8 cellular contexts compared by ENCODE assay signal in the genomic region with DNA sequence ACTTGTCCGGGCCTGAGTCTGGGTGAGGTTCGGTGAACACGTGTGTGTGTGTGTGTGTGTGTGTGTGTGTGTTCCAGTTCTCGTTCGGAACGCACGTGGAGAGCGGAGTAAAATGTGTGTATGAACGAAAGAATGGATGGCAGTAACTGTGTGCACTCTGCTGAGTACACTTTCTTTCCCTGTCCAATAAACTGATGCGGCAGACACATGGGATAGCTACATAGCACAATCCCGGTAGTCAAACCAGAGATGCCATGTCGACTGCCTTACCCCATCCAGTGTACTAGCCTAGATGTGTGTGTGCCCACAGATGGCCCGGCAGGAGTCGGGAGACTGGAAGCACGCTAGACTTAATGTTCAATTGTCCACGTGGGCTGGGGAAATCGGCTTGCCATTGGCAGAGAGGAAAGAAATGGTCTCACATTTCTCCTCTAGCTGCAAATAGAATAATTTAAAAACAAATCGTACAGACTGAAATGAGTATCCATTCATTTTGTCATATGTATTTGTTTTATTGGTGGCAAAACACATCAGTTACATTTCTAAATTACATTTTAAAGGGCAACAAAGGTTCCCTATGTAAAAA. TPM values are rescaled to one million over a fixed set of nuclear protein-coding genes. Genes with fewer than 3 reads are reported as not detected.
DNase-seq lines count a peak whose midpoint lies in the region; ATAC-seq lines count a peak whose summit lies in the region.

No MANE protein-coding gene starts in this region.

- DNase-seq in Caki2 (ENCODE audit: low read depth): peak; percentile 96
- peak; percentile 93 for DNase-seq in NCI-H446 (lab: John Stamatoyannopoulos, UW)
- no peak for DNase-seq in activated CD4-positive, alpha-beta memory T cell treated with anti-CD3 and anti-CD28 coated beads for 36 hours
- peak; percentile 93 for DNase-seq in fibroblast of peridontal ligament (ENCODE audit: extremely low read depth)
- DNase-seq in naive thymus-derived CD4-positive, alpha-beta T cell: peak in 3 of 9 donors; percentile 1 to 28 (median 2)
- no peak for DNase-seq in central memory CD4-positive, alpha-beta T cell

- H3K4me1 Mint-ChIP-seq in activated CD4-positive, alpha-beta memory T cell treated with anti-CD3 and anti-CD28 coated beads for 36 hours (ENCODE audit: low read depth): peaks cover 10% of the 10 kb centered on the region
- H3K4me1 Mint-ChIP-seq in naive thymus-derived CD4-positive, alpha-beta T cell: peaks cover 4 to 15% (median 12%) of the 10 kb centered on the region in 7 donors

- no peaks in the 10 kb centered on the region for H3K36me3 ChIP-seq in naive thymus-derived CD4-positive, alpha-beta T cell (ENCODE audit: control insufficient read depth in 2 of 3, insufficient read depth in 3 of 3, low read length in 3 of 3)

- intact Hi-C loops in activated CD4-positive, alpha-beta memory T cell treated with anti-CD3 and anti-CD28 coated beads for 36 hours (cut with micrococcal nuclease): loop anchor here (5.0 kb wide), 1 partner anchor 34 kb away; no protein-coding TSS in a partner anchor
- intact Hi-C loops in naive thymus-derived CD4-positive, alpha-beta T cell (cut with micrococcal nuclease): loop anchor here in 1 of 2 donors (5.0 to 10.0 kb wide), 3 partner anchors 34 to 362 kb away; a partner anchor contains a TSS

- peak overlapping the region; percentile 14 for H3K27ac ChIP-seq in naive thymus-derived CD4-positive, alpha-beta T cell (ENCODE audit: low read depth, low read length)

- peak; percentile 3 for ATAC-seq in GM19328 (IDR thresholded peaks at IDR 0.05; ENCODE audit: unreplicated experiment)
- peak; percentile 8 for ATAC-seq in HG03442 (IDR thresholded peaks at IDR 0.05; ENCODE audit: unreplicated experiment)
- ATAC-seq in naive thymus-derived CD4-positive, alpha-beta T cell: peak; percentile 41

- in situ Hi-C loops in Caki2 (cut with HindIII; ENCODE audit: low pct_unique_long_range_greater_than_20kb, low sequenced_read_pairs): no loop called here

- H3K27ac Mint-ChIP-seq in activated CD4-positive, alpha-beta memory T cell treated with anti-CD3 and anti-CD28 coated beads for 36 hours: no peak overlapping the region
- H3K27ac Mint-ChIP-seq in naive thymus-derived CD4-positive, alpha-beta T cell: peak overlapping the region in 2 of 9 donors; percentile 51 to 83

- no peak overlapping the region for H3K4me3 ChIP-seq in naive thymus-derived CD4-positive, alpha-beta T cell (ENCODE audit: low read length)

- no peaks in the 10 kb centered on the region for H3K36me3 Mint-ChIP-seq in activated CD4-positive, alpha-beta memory T cell treated with anti-CD3 and anti-CD28 coated beads for 36 hours
- peaks cover 0 to 4% (median 0%) of the 10 kb centered on the region in 5 donors for H3K36me3 Mint-ChIP-seq in naive thymus-derived CD4-positive, alpha-beta T cell

- CTCF ChIA-PET in activated CD4-positive, alpha-beta memory T cell treated with anti-CD3 and anti-CD28 coated beads for 36 hours (lab: Charles Lee): no interaction called here
- CTCF ChIA-PET in naive thymus-derived CD4-positive, alpha-beta T cell (lab: Charles Lee): no interaction called here

- H3K27me3 ChIP-seq in naive thymus-derived CD4-positive, alpha-beta T cell (ENCODE audit: control insufficient read depth in 2 of 2, insufficient read depth in 2 of 2, low read length in 2 of 2): no peaks in the 10 kb centered on the region

- POLR2A ChIA-PET in activated CD4-positive, alpha-beta memory T cell treated with anti-CD3 and anti-CD28 coated beads for 36 hours (lab: Charles Lee): no interaction called here
- POLR2A ChIA-PET in naive thymus-derived CD4-positive, alpha-beta T cell (lab: Charles Lee): no interaction called here

- H3K4me3 Mint-ChIP-seq in activated CD4-positive, alpha-beta memory T cell treated with anti-CD3 and anti-CD28 coated beads for 36 hours: peak overlapping the region; percentile 67
- H3K4me3 Mint-ChIP-seq in naive thymus-derived CD4-positive, alpha-beta T cell: peak overlapping the region; percentile 72 to 96 (median 86)

- H3K9me3 ChIP-seq in naive thymus-derived CD4-positive, alpha-beta T cell (ENCODE audit: control insufficient read depth in 2 of 3, low read length in 3 of 3): no peaks in the 10 kb centered on the region

- H3K27me3 Mint-ChIP-seq in activated CD4-positive, alpha-beta memory T cell treated with anti-CD3 and anti-CD28 coated beads for 36 hours: peaks cover 40% of the 10 kb centered on the region
- peaks cover 45 to 61% (median 52%) of the 10 kb centered on the region in 5 donors for H3K27me3 Mint-ChIP-seq in naive thymus-derived CD4-positive, alpha-beta T cell

- H3K9me3 Mint-ChIP-seq in activated CD4-positive, alpha-beta memory T cell treated with anti-CD3 and anti-CD28 coated beads for 36 hours: no peaks in the 10 kb centered on the region
- peaks cover 0 to 3% (median 0%) of the 10 kb centered on the region in 11 donors for H3K9me3 Mint-ChIP-seq in naive thymus-derived CD4-positive, alpha-beta T cell

- H3K4me1 ChIP-seq in naive thymus-derived CD4-positive, alpha-beta T cell (ENCODE audit: control insufficient read depth in 2 of 2, insufficient read depth in 2 of 2, low read length in 2 of 2): no peaks in the 10 kb centered on the region

RNA-seq across cellular contexts. Expression of a gene that starts 0.6 kb away (rescaled TPM):
- total RNA-seq in Caki2 (2014; rRNA removed; shearing (Covaris generic); ENCODE audit: low replicate concordance): 18.2 and 22.4 TPM in 2 replicates
- total RNA-seq in activated CD4-positive, alpha-beta memory T cell treated with anti-CD3 and anti-CD28 coated beads for 36 hours: 1 to 10 TPM; 1.4 to 1.5 TPM
- total RNA-seq in naive thymus-derived CD4-positive, alpha-beta T cell: 1 to 10 TPM in 3 of 5 experiments, under 1 TPM in 2; 0.43 to 5.5 (median 1.0) TPM
- polyA plus RNA-seq in naive thymus-derived CD4-positive, alpha-beta T cell: not detected

Comparison
In these comparisons a context has a peak if more than half of its experiments do, and no peak if none do; other contexts are left out.
1. DNase-seq: peak in Caki2 (single experiment), NCI-H446 (2 of 2) and fibroblast of peridontal ligament (single experiment); none in activated CD4-positive, alpha-beta memory T cell treated with anti-CD3 and anti-CD28 coated beads for 36 hours (single experiment) and central memory CD4-positive, alpha-beta T cell (single experiment).
2. Peak in every context shown above with its lines, with median percentiles within 50 percentile points of each other: ATAC-seq.